ENCODE assay signal across 3 cellular contexts in genomic region chr1:32481793-32482192, GRCh38. TPM values are rescaled to one million over a fixed set of nuclear protein-coding genes. Genes with fewer than 3 reads are reported as not detected.
"Had no signal": no experiment of that assay in that cellular context is flagged by ENCODE, and none has a peak within 500 bp of the region (broad histone marks: within the 10 kb centered on the region; RNA-seq: fewer than 3 reads in every experiment).

No MANE protein-coding gene starts in this region.

RNA-seq across cellular contexts. Expression of gene ZBTB8B, which starts 16.9 kb away (rescaled TPM):
- total RNA-seq: colonic mucosa, left colon, left lobe of liver had no signal
